Comparison of ENCODE assay signal across 17 cellular contexts in genomic region chr2:59858540-59858939, GRCh38.
DNase-seq lines count a peak whose midpoint lies in the region; ATAC-seq and TF ChIP-seq lines count a peak whose summit lies in the region.
"Had no signal": no experiment of that assay in that cellular context is flagged by ENCODE, and none has a peak within 500 bp of the region (broad histone marks: within the 10 kb centered on the region; RNA-seq: fewer than 3 reads in every experiment).

No MANE protein-coding gene starts in this region.

- H3K14ac ChIP-seq in neuronal stem cell (ENCODE audit: low read length) = no peak overlapping the region

- H3K4ac ChIP-seq in neuronal stem cell (ENCODE audit: low read length) = no peak overlapping the region

- no peaks in the 10 kb centered on the region for H4K20me1 ChIP-seq in DND-41 (ENCODE audit: insufficient read depth, low read length)
- H4K20me1 ChIP-seq: BLaER1 treated with 17β-estradiol and CSF1 and Interleukin-3, amounts not matched to agents 10 nM and 100 nM had no signal

- intact Hi-C loops in ovary (cut with DNase I) = no loop called here

- H3K36me3 ChIP-seq in DND-41 (ENCODE audit: insufficient read depth, low read length) (no peaks in the 10 kb centered on the region), neuronal stem cell (replicated peaks in 1 of 2; ENCODE audit: control insufficient read depth in 2 of 2, insufficient read depth in 2 of 2, low read length in 2 of 2) (no peaks in the 10 kb centered on the region), ovary (no peaks in the 10 kb centered on the region)
- H3K36me3 ChIP-seq: BLaER1 treated with 17β-estradiol and CSF1 and Interleukin-3, amounts not matched to agents 10 nM and 100 nM had no signal

- H3K4me1 ChIP-seq in DND-41 (ENCODE audit: insufficient read depth, low read length) (no peaks in the 10 kb centered on the region), neuronal stem cell (ENCODE audit: control insufficient read depth in 2 of 2, insufficient read depth in 1 of 2, low read depth in 1 of 2, low read length in 2 of 2) (no peaks in the 10 kb centered on the region), ovary (ENCODE audit: insufficient read depth) (no peaks in the 10 kb centered on the region)
- H3K4me1 ChIP-seq: A549, Caco-2 had no signal

- no peaks in the 10 kb centered on the region for H3K79me1 ChIP-seq in neuronal stem cell (ENCODE audit: low read depth, low read length)

- H4K8ac ChIP-seq in neuronal stem cell (ENCODE audit: low read depth, low read length) = no peak overlapping the region

- H2AK5ac ChIP-seq in neuronal stem cell (ENCODE audit: low read depth, low read length) = no peak overlapping the region

- TF ChIP-seq CTCF in DND-41 (IDR thresholded peaks at IDR 0.05; ENCODE audit: borderline replicate concordance, extremely low read depth, low read length, poor library complexity, severe bottlenecking) (no peak), ovary (IDR thresholded peaks at IDR 0.05) (no peak)

- no peaks in the 10 kb centered on the region for H3K27me3 ChIP-seq in DND-41 (ENCODE audit: insufficient read depth, low read length, poor library complexity)
- H3K27me3 ChIP-seq in neuronal stem cell (ENCODE audit: control insufficient read depth in 3 of 3, insufficient read depth in 3 of 3, low read depth in 1 of 3, low read length in 3 of 3) = no peaks in the 10 kb centered on the region
- H3K27me3 ChIP-seq in ovary = no peaks in the 10 kb centered on the region
- H3K27me3 ChIP-seq: BLaER1 treated with 17β-estradiol and CSF1 and Interleukin-3, amounts not matched to agents 10 nM and 100 nM had no signal

- H3K79me2 ChIP-seq in DND-41 (ENCODE audit: insufficient read depth, low read length) = no peaks in the 10 kb centered on the region

- no peak for ATAC-seq in DND-41 (ENCODE audit: insufficient read depth, low read depth)
- ATAC-seq in GM18517 (IDR thresholded peaks at IDR 0.05; ENCODE audit: unreplicated experiment) = no peak
- ATAC-seq: A549; CD8-positive, alpha-beta T cell had no signal

- H3K9ac ChIP-seq in DND-41 (ENCODE audit: low read depth, low read length) = no peak overlapping the region
- H3K9ac ChIP-seq in neuronal stem cell (ENCODE audit: low read depth, low read length, poor library complexity) = no peak overlapping the region
- H3K9ac ChIP-seq: BLaER1 treated with 17β-estradiol and CSF1 and Interleukin-3, amounts not matched to agents 10 nM and 100 nM had no signal

- no peak overlapping the region for H3K4me3 ChIP-seq in DND-41 (ENCODE audit: low read depth in 1 of 2, low read length in 2 of 2)
- no peak overlapping the region for H3K4me3 ChIP-seq in neuronal stem cell (ENCODE audit: low read length in 2 of 2)
- H3K4me3 ChIP-seq in ovary = no peak overlapping the region
- H3K4me3 ChIP-seq: A549; BLaER1 treated with 17β-estradiol and CSF1 and Interleukin-3, amounts not matched to agents 10 nM and 100 nM had no signal

- peak overlapping the region; percentile 27 for H3K18ac ChIP-seq in neuronal stem cell (ENCODE audit: low read length)

- DNase-seq in DND-41 (no peak), cerebellar cortex (ENCODE audit: low spot score) (peak; percentile 52), neuronal stem cell (ENCODE audit: low spot score) (no peak), ovary (no peak)
- DNase-seq: AML-193; Caco-2; Calu3; CD4-positive, alpha-beta T cell; CD8-positive, alpha-beta T cell; DMS79 treated with DMSO at 0.1 percent for 48 hours; EL; GF-D8 had no signal

- H2AFZ ChIP-seq in DND-41 (ENCODE audit: low read depth, low read length) (0 out of 2 replicates have a peak overlapping the region, but pooled peaks have one; percentile 2), neuronal stem cell (ENCODE audit: low read length) (no peak overlapping the region)

- no peak overlapping the region for H3K23ac ChIP-seq in neuronal stem cell (ENCODE audit: low read depth, low read length, poor library complexity)

- H3K9me3 ChIP-seq in DND-41 (ENCODE audit: insufficient read depth, low read length, severe bottlenecking) (peaks cover 16% of the 10 kb centered on the region), neuronal stem cell (replicated peaks in 1 of 2; ENCODE audit: control insufficient read depth in 2 of 2, insufficient read depth in 1 of 2, low read depth in 1 of 2, low read length in 2 of 2) (peaks cover 0 to 2% of the 10 kb centered on the region in 2 donors), ovary (no peaks in the 10 kb centered on the region)

- no peak for TF ChIP-seq POLR2A in ovary (IDR thresholded peaks at IDR 0.05)

- TF ChIP-seq EP300 in ovary (IDR thresholded peaks at IDR 0.05) = no peak

- H2BK120ac ChIP-seq in neuronal stem cell (ENCODE audit: low read depth, low read length) = no peak overlapping the region

- no peak overlapping the region for H2BK5ac ChIP-seq in neuronal stem cell (ENCODE audit: low read length)

- WGBS in neuronal stem cell (ENCODE audit: extremely low coverage in 2 of 2, insufficient read length in 2 of 2, insufficient replicate concordance in 1 of 2), 2 donors = no CpG with 5 or more reads among the region's 7 CpGs
- WGBS in ovary, 3 donors = 91 to 98% (median 92%) methylated on average over 7 of the region's 7 CpGs

- H2BK12ac ChIP-seq in neuronal stem cell (ENCODE audit: low read length) = no peak overlapping the region

- H3K4me2 ChIP-seq in DND-41 (ENCODE audit: insufficient read depth, low read length) (no peak overlapping the region), neuronal stem cell (ENCODE audit: insufficient read depth, low read length, poor library complexity, severe bottlenecking) (no peak overlapping the region)
- H3K4me2 ChIP-seq: A549; BLaER1 treated with 17β-estradiol and CSF1 and Interleukin-3, amounts not matched to agents 10 nM and 100 nM had no signal

- H3K27ac ChIP-seq in DND-41 (ENCODE audit: low read length) = no peak overlapping the region
- no peak overlapping the region for H3K27ac ChIP-seq in neuronal stem cell (replicated peaks; ENCODE audit: low read length)
- no peak overlapping the region for H3K27ac ChIP-seq in ovary
- H3K27ac ChIP-seq: 22Rv1; A549; BLaER1 treated with 17β-estradiol and CSF1 and Interleukin-3, amounts not matched to agents 10 nM and 100 nM; C4-2B had no signal

- H4K91ac ChIP-seq in neuronal stem cell (ENCODE audit: low read depth, low read length, poor library complexity) = no peak overlapping the region

- H2BK15ac ChIP-seq in neuronal stem cell (ENCODE audit: low read length) = no peak overlapping the region
